ENCODE assay signal across 1 cellular context in the genomic region with DNA sequence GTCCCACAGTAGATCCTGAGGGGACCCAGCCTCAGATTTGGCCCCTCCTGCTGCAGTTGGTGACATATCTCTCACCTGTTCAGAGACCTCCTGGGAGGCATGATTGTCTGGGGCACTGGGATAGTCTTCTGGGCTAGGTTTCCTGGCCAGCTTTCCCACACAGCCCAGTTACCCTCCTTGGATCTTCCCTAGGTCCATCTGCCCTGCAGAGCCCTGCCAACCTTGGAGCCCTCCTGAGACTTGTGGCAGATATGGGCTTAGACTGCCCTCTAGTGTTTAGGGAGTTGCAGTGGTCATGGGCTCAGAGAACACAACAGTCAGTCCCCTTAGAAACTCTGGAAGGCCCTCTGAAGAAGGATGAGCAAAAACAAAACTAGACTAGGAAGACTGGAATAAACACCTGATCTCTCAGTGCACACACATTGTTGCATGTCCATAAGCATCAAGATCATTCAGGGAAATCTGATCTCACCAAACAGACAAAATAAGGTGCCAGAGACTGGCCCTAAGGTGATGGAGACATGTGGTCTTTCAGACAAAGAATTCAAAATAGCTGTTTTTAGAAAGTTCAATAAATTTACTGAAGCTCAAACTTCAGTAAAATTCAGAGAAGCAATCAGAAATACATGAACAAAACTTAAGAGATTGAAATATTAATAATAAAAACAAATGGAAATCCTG.
TF ChIP-seq lines count a peak whose summit lies in the region.

No MANE protein-coding gene starts in this region.

TF ChIP-seq in HCT116, 20 proteins besides CTCF, POLR2A, EP300 and RAD21 (continued from another document):
- TF ChIP-seq, protein P1, sequence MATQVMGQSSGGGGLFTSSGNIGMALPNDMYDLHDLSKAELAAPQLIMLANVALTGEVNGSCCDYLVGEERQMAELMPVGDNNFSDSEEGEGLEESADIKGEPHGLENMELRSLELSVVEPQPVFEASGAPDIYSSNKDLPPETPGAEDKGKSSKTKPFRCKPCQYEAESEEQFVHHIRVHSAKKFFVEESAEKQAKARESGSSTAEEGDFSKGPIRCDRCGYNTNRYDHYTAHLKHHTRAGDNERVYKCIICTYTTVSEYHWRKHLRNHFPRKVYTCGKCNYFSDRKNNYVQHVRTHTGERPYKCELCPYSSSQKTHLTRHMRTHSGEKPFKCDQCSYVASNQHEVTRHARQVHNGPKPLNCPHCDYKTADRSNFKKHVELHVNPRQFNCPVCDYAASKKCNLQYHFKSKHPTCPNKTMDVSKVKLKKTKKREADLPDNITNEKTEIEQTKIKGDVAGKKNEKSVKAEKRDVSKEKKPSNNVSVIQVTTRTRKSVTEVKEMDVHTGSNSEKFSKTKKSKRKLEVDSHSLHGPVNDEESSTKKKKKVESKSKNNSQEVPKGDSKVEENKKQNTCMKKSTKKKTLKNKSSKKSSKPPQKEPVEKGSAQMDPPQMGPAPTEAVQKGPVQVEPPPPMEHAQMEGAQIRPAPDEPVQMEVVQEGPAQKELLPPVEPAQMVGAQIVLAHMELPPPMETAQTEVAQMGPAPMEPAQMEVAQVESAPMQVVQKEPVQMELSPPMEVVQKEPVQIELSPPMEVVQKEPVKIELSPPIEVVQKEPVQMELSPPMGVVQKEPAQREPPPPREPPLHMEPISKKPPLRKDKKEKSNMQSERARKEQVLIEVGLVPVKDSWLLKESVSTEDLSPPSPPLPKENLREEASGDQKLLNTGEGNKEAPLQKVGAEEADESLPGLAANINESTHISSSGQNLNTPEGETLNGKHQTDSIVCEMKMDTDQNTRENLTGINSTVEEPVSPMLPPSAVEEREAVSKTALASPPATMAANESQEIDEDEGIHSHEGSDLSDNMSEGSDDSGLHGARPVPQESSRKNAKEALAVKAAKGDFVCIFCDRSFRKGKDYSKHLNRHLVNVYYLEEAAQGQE (IDR thresholded peaks at IDR 0.05; ENCODE audit: low read depth): no peak
- TF ChIP-seq SRF (IDR thresholded peaks at IDR 0.05; ENCODE audit: low read depth) (no peak), EZH2 (IDR thresholded peaks at IDR 0.05) (no peak), TCF7L2 (IDR thresholded peaks at IDR 0.05; ENCODE audit: borderline replicate concordance, extremely low read depth, insufficient read depth, insufficient read length) (no peak), SP1 (IDR thresholded peaks at IDR 0.05; ENCODE audit: low read depth) (no peak), YY1 (IDR thresholded peaks at IDR 0.05; ENCODE audit: extremely low read depth, insufficient replicate concordance, low read depth, low read length) (peak; percentile 19)
- TF ChIP-seq, protein P2, sequence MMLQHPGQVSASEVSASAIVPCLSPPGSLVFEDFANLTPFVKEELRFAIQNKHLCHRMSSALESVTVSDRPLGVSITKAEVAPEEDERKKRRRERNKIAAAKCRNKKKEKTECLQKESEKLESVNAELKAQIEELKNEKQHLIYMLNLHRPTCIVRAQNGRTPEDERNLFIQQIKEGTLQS (IDR thresholded peaks at IDR 0.05): no peak
- TF ChIP-seq, protein P3, sequence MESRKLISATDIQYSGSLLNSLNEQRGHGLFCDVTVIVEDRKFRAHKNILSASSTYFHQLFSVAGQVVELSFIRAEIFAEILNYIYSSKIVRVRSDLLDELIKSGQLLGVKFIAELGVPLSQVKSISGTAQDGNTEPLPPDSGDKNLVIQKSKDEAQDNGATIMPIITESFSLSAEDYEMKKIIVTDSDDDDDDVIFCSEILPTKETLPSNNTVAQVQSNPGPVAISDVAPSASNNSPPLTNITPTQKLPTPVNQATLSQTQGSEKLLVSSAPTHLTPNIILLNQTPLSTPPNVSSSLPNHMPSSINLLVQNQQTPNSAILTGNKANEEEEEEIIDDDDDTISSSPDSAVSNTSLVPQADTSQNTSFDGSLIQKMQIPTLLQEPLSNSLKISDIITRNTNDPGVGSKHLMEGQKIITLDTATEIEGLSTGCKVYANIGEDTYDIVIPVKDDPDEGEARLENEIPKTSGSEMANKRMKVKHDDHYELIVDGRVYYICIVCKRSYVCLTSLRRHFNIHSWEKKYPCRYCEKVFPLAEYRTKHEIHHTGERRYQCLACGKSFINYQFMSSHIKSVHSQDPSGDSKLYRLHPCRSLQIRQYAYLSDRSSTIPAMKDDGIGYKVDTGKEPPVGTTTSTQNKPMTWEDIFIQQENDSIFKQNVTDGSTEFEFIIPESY (IDR thresholded peaks at IDR 0.05; ENCODE audit: extremely low read depth, insufficient replicate concordance, low read length): no peak
